ENCODE assay signal across 21 cellular contexts in the genomic region with DNA sequence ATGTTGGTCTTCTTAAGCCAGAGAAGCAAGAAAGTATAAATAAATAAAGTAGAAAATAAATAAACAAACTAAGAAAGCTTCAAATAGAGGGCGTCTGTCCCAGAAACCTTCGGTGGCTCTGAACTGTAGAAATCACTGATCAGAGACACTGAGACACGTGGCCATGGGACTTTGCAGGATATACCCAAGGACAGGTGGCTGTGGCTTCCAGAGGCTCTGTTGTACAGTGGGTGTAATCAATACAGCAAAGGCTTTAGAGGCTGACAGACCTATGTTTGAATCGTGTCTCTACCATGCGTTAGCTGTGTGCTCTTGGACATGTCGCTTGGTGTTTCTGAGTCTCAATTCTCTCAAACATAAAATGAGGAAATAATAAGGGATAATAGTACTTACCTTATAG.
"Had no signal": no experiment of that assay in that cellular context is flagged by ENCODE, and none has a peak within 500 bp of the region (broad histone marks: within the 10 kb centered on the region; RNA-seq: fewer than 3 reads in every experiment).

No MANE protein-coding gene starts in this region.

- H3K27me3 Mint-ChIP-seq: activated CD4-positive, alpha-beta memory T cell treated with anti-CD3 and anti-CD28 coated beads, Interleukin-2, amount 10 ng/mL, durations not matched to agents 7 days and 5 days; activated naive CD4-positive, alpha-beta T cell treated with anti-CD3 and anti-CD28 coated beads, Interleukin-2, amount 10 ng/mL, durations not matched to agents 7 days and 5 days had no signal

- ATAC-seq: activated T-cell treated with anti-CD3 and anti-CD28 coated beads, Interleukin-2, amount 50 U/mL, for 72 hours; effector memory CD8-positive, alpha-beta T cell had no signal

- H3K27ac ChIP-seq: colonic mucosa, dorsolateral prefrontal cortex, esophagus muscularis mucosa, parathyroid adenoma, sigmoid colon, upper lobe of right lung had no signal

- DNase-seq: activated CD4-positive, alpha-beta memory T cell treated with anti-CD3 and anti-CD28 coated beads, Interleukin-2, amount 10 ng/mL, durations not matched to agents 7 days and 5 days; activated CD4-positive, alpha-beta T cell treated with anti-CD3 and anti-CD28 coated beads for 48 hours; activated CD4-positive, CD25-positive, alpha-beta regulatory T cell; activated effector memory CD4-positive, alpha-beta T cell treated with Interleukin-2 at 50 U/mL for 16 hours; activated naive CD4-positive, alpha-beta T cell treated with anti-CD3 and anti-CD28 coated beads, Interleukin-2, amount 10 ng/mL, durations not matched to agents 7 days and 5 days; activated T-cell treated with anti-CD3 and anti-CD28 coated beads, Interleukin-2, amount 50 U/mL, for 72 hours; amygdala; colonic mucosa; dorsolateral prefrontal cortex; effector memory CD8-positive, alpha-beta T cell; hippocampal formation; kidney glomerular epithelial cell; mammary epithelial cell; nephron progenitor cell; nucleus accumbens; sigmoid colon; stimulated activated CD4-positive, alpha-beta T cell treated with anti-CD3 and anti-CD28 coated beads, Interleukin-4, amount 100 ng/mL, for 24 hours; stimulated activated naive CD4-positive, alpha-beta T cell treated with Interleukin-2 at 50 U/mL for 16 hours; upper lobe of right lung had no signal

- H3K79me2 ChIP-seq: parathyroid adenoma had no signal

- H2AFZ ChIP-seq: parathyroid adenoma had no signal

- H3K27me3 ChIP-seq: colonic mucosa, dorsolateral prefrontal cortex, esophagus muscularis mucosa, sigmoid colon, upper lobe of right lung had no signal

- H3K36me3 ChIP-seq: colonic mucosa, esophagus muscularis mucosa, sigmoid colon, upper lobe of right lung had no signal

- H3K4me1 Mint-ChIP-seq: activated naive CD4-positive, alpha-beta T cell treated with anti-CD3 and anti-CD28 coated beads, Interleukin-2, amount 10 ng/mL, durations not matched to agents 7 days and 5 days had no signal

- H3K9me3 Mint-ChIP-seq: activated CD4-positive, alpha-beta memory T cell treated with anti-CD3 and anti-CD28 coated beads, Interleukin-2, amount 10 ng/mL, durations not matched to agents 7 days and 5 days; activated naive CD4-positive, alpha-beta T cell treated with anti-CD3 and anti-CD28 coated beads, Interleukin-2, amount 10 ng/mL, durations not matched to agents 7 days and 5 days; activated T-cell treated with anti-CD3 and anti-CD28 coated beads, Interleukin-2, amount 50 U/mL, for 72 hours; effector memory CD8-positive, alpha-beta T cell; nephron progenitor cell had no signal

- H3K9me3 ChIP-seq: colonic mucosa, esophagus muscularis mucosa, sigmoid colon, upper lobe of right lung had no signal

- H3K36me3 Mint-ChIP-seq: activated naive CD4-positive, alpha-beta T cell treated with anti-CD3 and anti-CD28 coated beads, Interleukin-2, amount 10 ng/mL, durations not matched to agents 7 days and 5 days had no signal

- H3K27ac Mint-ChIP-seq: activated CD4-positive, alpha-beta memory T cell treated with anti-CD3 and anti-CD28 coated beads, Interleukin-2, amount 10 ng/mL, durations not matched to agents 7 days and 5 days; activated naive CD4-positive, alpha-beta T cell treated with anti-CD3 and anti-CD28 coated beads, Interleukin-2, amount 10 ng/mL, durations not matched to agents 7 days and 5 days; activated T-cell treated with anti-CD3 and anti-CD28 coated beads, Interleukin-2, amount 50 U/mL, for 72 hours; effector memory CD8-positive, alpha-beta T cell; nephron progenitor cell had no signal

- H3K4me3 Mint-ChIP-seq: activated CD4-positive, alpha-beta memory T cell treated with anti-CD3 and anti-CD28 coated beads, Interleukin-2, amount 10 ng/mL, durations not matched to agents 7 days and 5 days; activated naive CD4-positive, alpha-beta T cell treated with anti-CD3 and anti-CD28 coated beads, Interleukin-2, amount 10 ng/mL, durations not matched to agents 7 days and 5 days; activated T-cell treated with anti-CD3 and anti-CD28 coated beads, Interleukin-2, amount 50 U/mL, for 72 hours; effector memory CD8-positive, alpha-beta T cell; nephron progenitor cell had no signal

- H3K4me1 ChIP-seq: colonic mucosa, parathyroid adenoma, upper lobe of right lung had no signal

- H3K9ac ChIP-seq: parathyroid adenoma had no signal

- H3K4me3 ChIP-seq: colonic mucosa, dorsolateral prefrontal cortex, esophagus muscularis mucosa, sigmoid colon, upper lobe of right lung had no signal
